ENCODE assay signal across 19 cellular contexts in the genomic region with DNA sequence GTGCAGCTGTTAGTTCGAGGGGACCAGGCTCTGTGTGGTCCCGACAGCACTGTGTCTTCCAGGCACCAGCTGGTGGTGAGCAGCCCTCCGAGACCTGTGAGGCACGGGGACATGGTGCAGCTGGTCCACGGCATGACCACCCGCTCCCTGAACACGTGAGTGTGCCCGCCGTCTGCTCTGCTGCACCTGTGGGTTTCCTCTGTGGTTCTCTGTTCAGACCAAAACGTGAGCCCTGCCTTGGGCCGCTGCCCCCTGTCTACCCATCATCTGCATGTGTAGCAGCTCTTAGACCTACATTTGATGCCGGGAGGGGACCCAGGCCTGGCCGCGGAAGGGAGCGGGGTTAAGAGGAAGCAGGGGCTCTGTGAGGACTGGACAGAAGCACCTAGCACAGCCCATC. TPM values are rescaled to one million over a fixed set of nuclear protein-coding genes. Genes with fewer than 3 reads are reported as not detected.
DNase-seq lines count a peak whose midpoint lies in the region; ATAC-seq and TF ChIP-seq lines count a peak whose summit lies in the region.
"Had no signal": no experiment of that assay in that cellular context is flagged by ENCODE, and none has a peak within 500 bp of the region (broad histone marks: within the 10 kb centered on the region; RNA-seq: fewer than 3 reads in every experiment).

No MANE protein-coding gene starts in this region.

- H3K4me1 Mint-ChIP-seq in natural killer cell (peaks cover 0 to 16% of the 10 kb centered on the region in 2 donors), immature natural killer cell (peaks cover 6 to 9% of the 10 kb centered on the region in 2 donors)
- H3K4me1 Mint-ChIP-seq in natural killer cell treated with Interleukin-12 subunit alpha and Interleukin-12 subunit beta and Interleukin-15 and Interleukin-18, amount 100 ng/mL, for 72 hours (ENCODE audit: low read depth in 2 of 2) = no peaks in the 10 kb centered on the region
- H3K4me1 Mint-ChIP-seq in stimulated activated naive B cell treated with anti-CD40 and anti-IgM and Interleukin-4, amounts not matched to agents 10 μg/mL and 1 μg/mL and 100 μg/mL, for 72 hours = peaks cover 11 to 13% of the 10 kb centered on the region in 2 donors

- H3K36me3 Mint-ChIP-seq in natural killer cell (no peaks in the 10 kb centered on the region), immature natural killer cell (peaks cover 12 to 46% (median 17%) of the 10 kb centered on the region in 3 donors)
- H3K36me3 Mint-ChIP-seq in natural killer cell treated with Interleukin-12 subunit alpha and Interleukin-12 subunit beta and Interleukin-15 and Interleukin-18, amount 100 ng/mL, for 72 hours = no peaks in the 10 kb centered on the region
- H3K36me3 Mint-ChIP-seq in stimulated activated naive B cell treated with anti-CD40 and anti-IgM and Interleukin-4, amounts not matched to agents 10 μg/mL and 1 μg/mL and 100 μg/mL, for 72 hours = peaks cover 45 to 51% of the 10 kb centered on the region in 2 donors

- DNase-seq in natural killer cell (no peak), NAMALWA (ENCODE audit: low spot score) (peak; percentile 64), immature natural killer cell (peak; percentile 19 to 45 (median 24)), NCI-H1436 treated with DMSO at 0.1 percent for 48 hours (lab: John Stamatoyannopoulos, UW) (no peak), NOMO-1 (lab: John Stamatoyannopoulos, UW; ENCODE audit: unreplicated experiment in 2 of 2) (no peak)
- DNase-seq in natural killer cell treated with Interleukin-12 subunit alpha and Interleukin-12 subunit beta and Interleukin-15 and Interleukin-18, amount 100 ng/mL, for 72 hours (ENCODE audit: low spot score) = no peak
- DNase-seq in stimulated activated naive B cell treated with anti-CD40 and anti-IgM and Interleukin-4, amounts not matched to agents 10 μg/mL and 1 μg/mL and 100 μg/mL, for 72 hours = no peak
- DNase-seq: 8988T; ACHN; AML-193; BE2C; Caco-2; CD4-positive, CD25-positive, alpha-beta regulatory T cell; CD8-positive, alpha-beta T cell; DMS153; DND-41; GOT3; HFFc6 had no signal

- ATAC-seq in natural killer cell (peak in 2 of 3 donors; percentile 24 to 35), HG02885 (IDR thresholded peaks at IDR 0.05; ENCODE audit: poor library complexity, unreplicated experiment) (no peak)
- no peak for ATAC-seq in natural killer cell treated with Interleukin-12 subunit alpha and Interleukin-12 subunit beta and Interleukin-15 and Interleukin-18, amount 100 ng/mL, for 72 hours
- peak; percentile 38 to 60 for ATAC-seq in stimulated activated naive B cell treated with anti-CD40 and anti-IgM and Interleukin-4, amounts not matched to agents 10 μg/mL and 1 μg/mL and 100 μg/mL, for 72 hours (replicated peaks)
- ATAC-seq: CD8-positive, alpha-beta T cell had no signal

- H3K27ac Mint-ChIP-seq in natural killer cell = no peak overlapping the region
- no peak overlapping the region for H3K27ac Mint-ChIP-seq in natural killer cell treated with Interleukin-12 subunit alpha and Interleukin-12 subunit beta and Interleukin-15 and Interleukin-18, amount 100 ng/mL, for 72 hours
- H3K27ac Mint-ChIP-seq in immature natural killer cell = peak overlapping the region in 1 of 6 donors; percentile 21
- H3K27ac Mint-ChIP-seq in stimulated activated naive B cell treated with anti-CD40 and anti-IgM and Interleukin-4, amounts not matched to agents 10 μg/mL and 1 μg/mL and 100 μg/mL, for 72 hours = peak overlapping the region; percentile 62
- H3K27ac Mint-ChIP-seq: CD8-positive, alpha-beta T cell; HFFc6 had no signal

- no peak for TF ChIP-seq CTCF in natural killer cell (IDR thresholded peaks at IDR 0.05)

- H3K9me3 Mint-ChIP-seq in natural killer cell = no peaks in the 10 kb centered on the region
- H3K9me3 Mint-ChIP-seq in natural killer cell treated with Interleukin-12 subunit alpha and Interleukin-12 subunit beta and Interleukin-15 and Interleukin-18, amount 100 ng/mL, for 72 hours = no peaks in the 10 kb centered on the region
- H3K9me3 Mint-ChIP-seq in immature natural killer cell = no peaks in the 10 kb centered on the region
- no peaks in the 10 kb centered on the region for H3K9me3 Mint-ChIP-seq in stimulated activated naive B cell treated with anti-CD40 and anti-IgM and Interleukin-4, amounts not matched to agents 10 μg/mL and 1 μg/mL and 100 μg/mL, for 72 hours
- H3K9me3 Mint-ChIP-seq: CD4-positive, CD25-positive, alpha-beta regulatory T cell; CD8-positive, alpha-beta T cell; HFFc6 had no signal

- H3K27me3 Mint-ChIP-seq in natural killer cell (ENCODE audit: low read depth in 2 of 2) (no peaks in the 10 kb centered on the region), immature natural killer cell (ENCODE audit: low read depth in 3 of 3) (peaks cover 0 to 3% (median 2%) of the 10 kb centered on the region in 3 donors)
- no peaks in the 10 kb centered on the region for H3K27me3 Mint-ChIP-seq in natural killer cell treated with Interleukin-12 subunit alpha and Interleukin-12 subunit beta and Interleukin-15 and Interleukin-18, amount 100 ng/mL, for 72 hours
- no peaks in the 10 kb centered on the region for H3K27me3 Mint-ChIP-seq in stimulated activated naive B cell treated with anti-CD40 and anti-IgM and Interleukin-4, amounts not matched to agents 10 μg/mL and 1 μg/mL and 100 μg/mL, for 72 hours
- H3K27me3 Mint-ChIP-seq: CD4-positive, CD25-positive, alpha-beta regulatory T cell had no signal

- H3K4me3 Mint-ChIP-seq in natural killer cell (no peak overlapping the region), immature natural killer cell (peak overlapping the region in 1 of 5 donors; percentile 27)
- no peak overlapping the region for H3K4me3 Mint-ChIP-seq in natural killer cell treated with Interleukin-12 subunit alpha and Interleukin-12 subunit beta and Interleukin-15 and Interleukin-18, amount 100 ng/mL, for 72 hours
- H3K4me3 Mint-ChIP-seq in stimulated activated naive B cell treated with anti-CD40 and anti-IgM and Interleukin-4, amounts not matched to agents 10 μg/mL and 1 μg/mL and 100 μg/mL, for 72 hours = no peak overlapping the region
- H3K4me3 Mint-ChIP-seq: CD8-positive, alpha-beta T cell; HFFc6 had no signal

- intact Hi-C loops in natural killer cell (cut with micrococcal nuclease) = no loop called here

RNA-seq across cellular contexts. Expression of gene POMT1, which starts 10.5 kb away (rescaled TPM):
- total RNA-seq in natural killer cell = 10 to 100 TPM; 35.5 to 38.8 (median 36.3) TPM
- 10 to 100 TPM; 30.5 to 53.4 TPM for total RNA-seq in natural killer cell treated with Interleukin-12 subunit alpha and Interleukin-12 subunit beta and Interleukin-15 and Interleukin-18, amount 100 ng/mL, for 72 hours
- 10 to 100 TPM in 1 of 3 donors, 1 to 10 TPM in 2; 4.8 to 10.4 (median 8.0) TPM for polyA plus RNA-seq in immature natural killer cell

RNA-seq across cellular contexts. Expression of gene UCK1, which starts 17.9 kb away (rescaled TPM):
- 10 to 100 TPM; 29.9 to 35.2 (median 30.2) TPM for total RNA-seq in natural killer cell
- 10 to 100 TPM; 24.9 to 37.4 TPM for total RNA-seq in natural killer cell treated with Interleukin-12 subunit alpha and Interleukin-12 subunit beta and Interleukin-15 and Interleukin-18, amount 100 ng/mL, for 72 hours
- polyA plus RNA-seq in immature natural killer cell = 10 to 100 TPM; 27.3 to 34.7 (median 33.7) TPM

RNA-seq across cellular contexts. Expression of gene PRRT1B, which starts 32.1 kb away (rescaled TPM):
- not detected for total RNA-seq in natural killer cell
- not detected for total RNA-seq in natural killer cell treated with Interleukin-12 subunit alpha and Interleukin-12 subunit beta and Interleukin-15 and Interleukin-18, amount 100 ng/mL, for 72 hours
- not detected for polyA plus RNA-seq in immature natural killer cell
- total RNA-seq: CD4-positive, CD25-positive, alpha-beta regulatory T cell; CD8-positive, alpha-beta T cell; HFFc6 had no signal
- polyA plus RNA-seq: CD4-positive, CD25-positive, alpha-beta regulatory T cell had no signal

Comparison
In these comparisons a context has a peak if more than half of its experiments do, and no peak if none do; other contexts are left out.
1. ATAC-seq: peak in natural killer cell (2 of 3) and stimulated activated naive B cell treated with anti-CD40 and anti-IgM and Interleukin-4, amounts not matched to agents 10 μg/mL and 1 μg/mL and 100 μg/mL, for 72 hours (2 of 2); none in natural killer cell treated with Interleukin-12 subunit alpha and Interleukin-12 subunit beta and Interleukin-15 and Interleukin-18, amount 100 ng/mL, for 72 hours (0 of 2) and HG02885 (single experiment).
2. DNase-seq: peak in NAMALWA (single experiment) and immature natural killer cell (3 of 3); none in natural killer cell (single experiment), natural killer cell treated with Interleukin-12 subunit alpha and Interleukin-12 subunit beta and Interleukin-15 and Interleukin-18, amount 100 ng/mL, for 72 hours (single experiment), stimulated activated naive B cell treated with anti-CD40 and anti-IgM and Interleukin-4, amounts not matched to agents 10 μg/mL and 1 μg/mL and 100 μg/mL, for 72 hours (single experiment), NCI-H1436 treated with DMSO at 0.1 percent for 48 hours (single experiment) and NOMO-1 (0 of 2).